Comparison of ENCODE assay signal across 1 cellular context in the genomic region with DNA sequence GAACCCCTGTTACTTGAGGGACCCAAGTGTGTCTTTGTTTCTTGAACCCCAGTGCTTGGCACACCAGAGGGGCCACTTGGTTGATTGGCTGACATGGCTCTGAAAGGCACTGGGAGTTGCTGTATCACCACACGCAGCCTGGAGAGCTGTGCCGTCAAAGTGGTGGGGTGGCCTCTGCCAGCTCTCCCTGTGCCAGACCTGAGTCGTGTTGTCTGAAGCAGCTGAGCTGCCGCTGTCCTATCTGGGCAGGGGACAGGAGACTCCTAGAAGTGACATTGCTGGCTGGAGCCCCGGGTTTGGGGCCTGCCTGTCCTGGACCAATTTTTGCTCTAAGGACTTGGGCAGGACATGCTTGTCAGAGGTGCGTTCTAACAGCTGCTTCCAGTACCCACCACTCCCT.
TF ChIP-seq lines count a peak whose summit lies in the region.

No MANE protein-coding gene starts in this region.

TF ChIP-seq in H1, 55 proteins besides CTCF, POLR2A, EP300 and RAD21:
- TF ChIP-seq JUN (IDR thresholded peaks at IDR 0.05; ENCODE audit: low read depth, low read length): no peak
- no peak for TF ChIP-seq MAFK (IDR thresholded peaks at IDR 0.05; ENCODE audit: low read depth, low read length)
- no peak for TF ChIP-seq ASH2L (IDR thresholded peaks at IDR 0.05; ENCODE audit: low read length)
- no peak for TF ChIP-seq CTBP2 (IDR thresholded peaks at IDR 0.05; ENCODE audit: borderline replicate concordance, insufficient read depth, insufficient read length, low read length)
- no peak for TF ChIP-seq SUZ12 (IDR thresholded peaks at IDR 0.05; ENCODE audit: low read length)
- TF ChIP-seq SRF (IDR thresholded peaks at IDR 0.05; ENCODE audit: low read depth, low read length): no peak
